8 cellular contexts compared by ENCODE assay signal in the genomic region with DNA sequence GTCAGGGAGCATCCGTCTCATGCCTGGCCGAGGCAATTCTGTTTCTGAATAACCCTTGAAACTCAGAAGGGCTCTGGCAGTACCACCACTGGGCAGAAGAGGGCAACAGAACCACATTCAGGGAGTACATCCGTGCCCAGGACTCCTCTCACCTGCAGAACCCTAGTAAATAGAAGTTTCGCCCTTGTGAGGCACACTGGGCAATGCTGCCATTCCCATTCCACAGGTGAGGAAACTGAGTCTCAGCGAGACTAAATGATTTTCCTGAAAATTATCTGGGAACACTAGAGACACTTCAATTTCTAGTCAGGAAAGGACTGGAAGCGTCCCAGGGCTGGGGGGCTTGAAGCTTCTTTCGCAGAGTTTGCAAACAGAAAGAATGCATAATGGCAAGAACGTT.
DNase-seq lines count a peak whose midpoint lies in the region; ATAC-seq, FAIRE-seq and TF ChIP-seq lines count a peak whose summit lies in the region.

No MANE protein-coding gene starts in this region.

- H3K14ac ChIP-seq in IMR-90 (replicated peaks; ENCODE audit: low read depth, low read length) = no peak overlapping the region

- dilution Hi-C loops in IMR-90 (cut with HindIII; ENCODE audit: low sequenced_read_pairs, unreplicated experiment) = no loop called here

- no peak overlapping the region for H2AK5ac ChIP-seq in IMR-90 (ENCODE audit: low read depth, low read length)

- H3K4me2 ChIP-seq in IMR-90 (ENCODE audit: low read depth, low read length) (no peak overlapping the region), parathyroid adenoma (ENCODE audit: low read length) (no peak overlapping the region)

- peaks cover 3 to 15% of the 10 kb centered on the region in 2 experiments; a peak in 2 of 4 replicates for H3K79me1 ChIP-seq in IMR-90 (ENCODE audit: low read depth in 1 of 2, low read length in 2 of 2)

- peak; percentile 97 for ATAC-seq in GM19463 (IDR thresholded peaks at IDR 0.05; ENCODE audit: unreplicated experiment)
- ATAC-seq in IMR-90 (ENCODE audit: low read depth) = peak; percentile 86

- no peak overlapping the region for H2AK9ac ChIP-seq in IMR-90 (replicated peaks; ENCODE audit: low read depth, low read length, poor library complexity)

- H3K4me3 ChIP-seq in IMR-90 (ENCODE audit: insufficient read depth, low read depth, low read length) (no peak overlapping the region), parathyroid adenoma (ENCODE audit: low read depth, low read length) (no peak overlapping the region), uterus (no peak overlapping the region)

- H2BK5ac ChIP-seq in IMR-90 (ENCODE audit: low read depth, low read length, poor library complexity, severe bottlenecking) = no peak overlapping the region

- no peak overlapping the region for H4K5ac ChIP-seq in IMR-90 (ENCODE audit: low read depth, low read length)

- no peak overlapping the region for H3K18ac ChIP-seq in IMR-90 (ENCODE audit: low read depth, low read length)

- no TSS peak for BruUV-seq in IMR-90 (replicated peaks; lab: Mats Ljungman, UMichigan)

- no peaks in the 10 kb centered on the region for H4K20me1 ChIP-seq in IMR-90 (ENCODE audit: insufficient read depth, low read length)

- H3K36me3 ChIP-seq in IMR-90 (ENCODE audit: control insufficient read depth, insufficient read depth, low read length) = no peaks in the 10 kb centered on the region
- H3K36me3 ChIP-seq in parathyroid adenoma (ENCODE audit: control insufficient read depth, insufficient read depth, low read length) = no peaks in the 10 kb centered on the region
- no peaks in the 10 kb centered on the region for H3K36me3 ChIP-seq in uterus

- H2BK15ac ChIP-seq in IMR-90 (ENCODE audit: low read depth, low read length) = 0 out of 3 replicates have a peak overlapping the region, but pooled peaks have one; percentile 5

- intact Hi-C loops in IMR-90 (cut with micrococcal nuclease) = loop anchor here (1.0 to 5.0 kb wide), 4 partner anchors 44 to 459 kb away; no protein-coding TSS in a partner anchor
- intact Hi-C loops in uterus (cut with DNase I; ENCODE audit: low total_unique reads) = loop anchor here (5.0 kb wide), 1 partner anchor 86 kb away; no protein-coding TSS in a partner anchor

- FAIRE-seq in frontal cortex (lab: Jason Lieb, UNC) = no peak

- H3K9ac ChIP-seq in IMR-90 (ENCODE audit: low read depth, low read length) (no peak overlapping the region), parathyroid adenoma (no peak overlapping the region)

- no peak overlapping the region for H3K4ac ChIP-seq in IMR-90 (ENCODE audit: low read depth, low read length)

- no peak overlapping the region for H2BK20ac ChIP-seq in IMR-90 (ENCODE audit: low read depth, low read length)

- no peak overlapping the region for H3K56ac ChIP-seq in IMR-90 (ENCODE audit: extremely low read depth, insufficient read depth, low read length)

- POLR2A ChIA-PET in IMR-90 (lab: Charles Lee; ENCODE audit: unreplicated experiment) = no interaction called here

- H3K4me1 ChIP-seq in IMR-90 (ENCODE audit: control insufficient read depth, insufficient read depth, low read length) = peaks cover 16% of the 10 kb centered on the region
- peaks cover 22% of the 10 kb centered on the region for H3K4me1 ChIP-seq in parathyroid adenoma
- no peaks in the 10 kb centered on the region for H3K4me1 ChIP-seq in uterus

- in situ Hi-C loops in IMR-90 (cut with MboI; ENCODE audit: low sequenced_read_pairs) = loop anchor here (5.0 kb wide), 1 partner anchor 86 kb away; no protein-coding TSS in a partner anchor

- WGBS in IMR-90 (ENCODE audit: extremely low coverage in 2 of 2, insufficient read length in 1 of 2), 2 experiments = 30% methylated on average over 2 of the region's 8 CpGs; no CpG with 5 or more reads in 1 of the 2 experiments

- H2AFZ ChIP-seq in IMR-90 (replicated peaks; ENCODE audit: low read length, poor library complexity) (peak overlapping the region; percentile 1), parathyroid adenoma (no peak overlapping the region)

- TF ChIP-seq POLR2A in IMR-90 (IDR thresholded peaks at IDR 0.05; ENCODE audit: low read depth, low read length) = peak; percentile 36; the same call in 1 of the 2 replicates
- TF ChIP-seq POLR2A in uterus (IDR thresholded peaks at IDR 0.05) = no peak

- H3K9me3 ChIP-seq in IMR-90 (ENCODE audit: control insufficient read depth, insufficient read depth, low read length) = no peaks in the 10 kb centered on the region
- no peaks in the 10 kb centered on the region for H3K9me3 ChIP-seq in parathyroid adenoma (ENCODE audit: control insufficient read depth, low read length)
- no peaks in the 10 kb centered on the region for H3K9me3 ChIP-seq in uterus

- H4K91ac ChIP-seq in IMR-90 (ENCODE audit: insufficient read depth, low read depth, low read length) = no peak overlapping the region

- CTCF ChIA-PET in IMR-90 (lab: Yijun Ruan, JAX) = interaction anchor here (1.7 to 3.9 kb wide), 3 partner anchors 32 to 87 kb away, joined by 4 to 19 read pairs (median 5); no protein-coding TSS in a partner anchor

- no peaks in the 10 kb centered on the region for H3K79me2 ChIP-seq in parathyroid adenoma

- H3K9me1 ChIP-seq in IMR-90 (ENCODE audit: insufficient read depth, low read length) = peaks cover 19% of the 10 kb centered on the region

- DNase-seq in COR-L47 (lab: John Stamatoyannopoulos, UW) (peak; percentile 31), IMR-90 (peak; percentile 74), SHP77 (lab: John Stamatoyannopoulos, UW) (peak; percentile 59 to 74), frontal cortex (ENCODE audit: low spot score in 2 of 2) (peak; percentile 12 to 49), uterus (peak; percentile 78 to 82)
- peak; percentile 46 for DNase-seq in activated T-helper 9 cell treated with anti-CD3 and anti-CD28 coated beads, Interleukin-2, amount 50 U/mL, for 16 hours (ENCODE audit: low read depth)

- peak overlapping the region; percentile 21; the same call in 1 of the 2 replicates for H2BK120ac ChIP-seq in IMR-90 (ENCODE audit: low read depth, low read length)

- TF ChIP-seq CTCF in IMR-90 (conservative IDR thresholded peaks at IDR 0.05; ENCODE audit: low read depth, low read length) = peak; percentile 96
- TF ChIP-seq CTCF in parathyroid adenoma (IDR thresholded peaks at IDR 0.05) = peak; percentile 95
- TF ChIP-seq CTCF in uterus (IDR thresholded peaks at IDR 0.05) = peak; percentile 86 to 97 (median 88)

- no peak overlapping the region for H3K23ac ChIP-seq in IMR-90 (ENCODE audit: low read depth, low read length)

- no peaks in the 10 kb centered on the region for H3K27me3 ChIP-seq in IMR-90 (ENCODE audit: control insufficient read depth, insufficient read depth, low read length)
- no peaks in the 10 kb centered on the region for H3K27me3 ChIP-seq in parathyroid adenoma (ENCODE audit: control insufficient read depth, insufficient read depth, low read length)
- H3K27me3 ChIP-seq in uterus = no peaks in the 10 kb centered on the region

- no peak overlapping the region for H3K27ac ChIP-seq in IMR-90 (ENCODE audit: insufficient read depth, low read length)
- H3K27ac ChIP-seq in parathyroid adenoma = no peak overlapping the region
- H3K27ac ChIP-seq in uterus = no peak overlapping the region

- H4K8ac ChIP-seq in IMR-90 (ENCODE audit: low read depth in 2 of 2, low read length in 2 of 2) = no peak overlapping the region; a peak in 1 of 4 replicates

- peak; percentile 96 for TF ChIP-seq RAD21 in IMR-90 (IDR thresholded peaks at IDR 0.05; ENCODE audit: low read length)

TF ChIP-seq in IMR-90, 13 proteins besides CTCF, POLR2A, EP300 and RAD21:
- TF ChIP-seq MAZ (IDR thresholded peaks at IDR 0.05; ENCODE audit: borderline replicate concordance, low read depth, low read length) = no peak
- no peak for TF ChIP-seq MAFK (IDR thresholded peaks at IDR 0.05; ENCODE audit: low read depth, low read length)
- TF ChIP-seq, protein P1, sequence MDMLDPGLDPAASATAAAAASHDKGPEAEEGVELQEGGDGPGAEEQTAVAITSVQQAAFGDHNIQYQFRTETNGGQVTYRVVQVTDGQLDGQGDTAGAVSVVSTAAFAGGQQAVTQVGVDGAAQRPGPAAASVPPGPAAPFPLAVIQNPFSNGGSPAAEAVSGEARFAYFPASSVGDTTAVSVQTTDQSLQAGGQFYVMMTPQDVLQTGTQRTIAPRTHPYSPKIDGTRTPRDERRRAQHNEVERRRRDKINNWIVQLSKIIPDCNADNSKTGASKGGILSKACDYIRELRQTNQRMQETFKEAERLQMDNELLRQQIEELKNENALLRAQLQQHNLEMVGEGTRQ (IDR thresholded peaks at IDR 0.05; ENCODE audit: low read depth, low read length) = no peak
- TF ChIP-seq, protein P2, sequence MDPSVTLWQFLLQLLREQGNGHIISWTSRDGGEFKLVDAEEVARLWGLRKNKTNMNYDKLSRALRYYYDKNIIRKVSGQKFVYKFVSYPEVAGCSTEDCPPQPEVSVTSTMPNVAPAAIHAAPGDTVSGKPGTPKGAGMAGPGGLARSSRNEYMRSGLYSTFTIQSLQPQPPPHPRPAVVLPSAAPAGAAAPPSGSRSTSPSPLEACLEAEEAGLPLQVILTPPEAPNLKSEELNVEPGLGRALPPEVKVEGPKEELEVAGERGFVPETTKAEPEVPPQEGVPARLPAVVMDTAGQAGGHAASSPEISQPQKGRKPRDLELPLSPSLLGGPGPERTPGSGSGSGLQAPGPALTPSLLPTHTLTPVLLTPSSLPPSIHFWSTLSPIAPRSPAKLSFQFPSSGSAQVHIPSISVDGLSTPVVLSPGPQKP (IDR thresholded peaks at IDR 0.05; ENCODE audit: borderline replicate concordance, low read depth, low read length) = no peak
- no peak for TF ChIP-seq RCOR1 (IDR thresholded peaks at IDR 0.05; ENCODE audit: insufficient replicate concordance, low read length)
- peak; percentile 97 for TF ChIP-seq SMC3 (IDR thresholded peaks at IDR 0.05; ENCODE audit: low read depth, low read length)
